8 cellular contexts compared by ENCODE assay signal in genomic region chr17:47649972-47650524, GRCh38. TPM values are rescaled to one million over a fixed set of nuclear protein-coding genes. Genes with fewer than 3 reads are reported as not detected.
DNase-seq lines count a peak whose midpoint lies in the region; ATAC-seq and TF ChIP-seq lines count a peak whose summit lies in the region.

No MANE protein-coding gene starts in this region.

- H3K36me3 ChIP-seq in gastroesophageal sphincter = peaks cover 5 to 33% of the 10 kb centered on the region in 2 donors

- H3K4me3 ChIP-seq in GM12875 (ENCODE audit: low read depth, low read length) = peak overlapping the region; percentile 79
- H3K4me3 ChIP-seq in gastroesophageal sphincter = peak overlapping the region; percentile 81 to 97

- WGBS in gastroesophageal sphincter (ENCODE audit: low coverage in 1 of 2), 2 donors = 0% methylated on average over 7 of the region's 48 CpGs; no CpG with 5 or more reads in 1 of the 2 donors

- H3K4me3 Mint-ChIP-seq in activated CD8-positive, alpha-beta T cell treated with anti-CD3 and anti-CD28 coated beads for 36 hours = peak overlapping the region; percentile 94

- peak overlapping the region; percentile 99 for H3K27ac Mint-ChIP-seq in activated CD8-positive, alpha-beta T cell treated with anti-CD3 and anti-CD28 coated beads for 36 hours

- peak overlapping the region; percentile 87 to 99 (median 98) for H3K27ac ChIP-seq in gastroesophageal sphincter

- H3K36me3 Mint-ChIP-seq in activated CD8-positive, alpha-beta T cell treated with anti-CD3 and anti-CD28 coated beads for 36 hours (ENCODE audit: low read depth) = peaks cover 40% of the 10 kb centered on the region

- POLR2A ChIA-PET in activated CD8-positive, alpha-beta T cell treated with anti-CD3 and anti-CD28 coated beads for 36 hours (lab: Charles Lee) = interaction anchor here (1.0 to 24.4 kb wide), 14 partner anchors 20 to 203 kb away, joined by 3 to 583 read pairs (median 6); partner anchors contain the start of genes TBKBP1 and TBX21

- no peaks in the 10 kb centered on the region for H3K27me3 ChIP-seq in gastroesophageal sphincter

- ATAC-seq in HG03025 (IDR thresholded peaks at IDR 0.05; ENCODE audit: low FRiP score, unreplicated experiment) (peak; percentile 1), gastroesophageal sphincter (peak; percentile 7), sciatic nerve (peak; percentile 27), GM21723 (IDR thresholded peaks at IDR 0.05; ENCODE audit: unreplicated experiment) (no peak), HG03196 (IDR thresholded peaks at IDR 0.05; ENCODE audit: unreplicated experiment) (no peak)
- peak; percentile 2 for ATAC-seq in activated CD8-positive, alpha-beta T cell treated with anti-CD3 and anti-CD28 coated beads for 36 hours

- TF ChIP-seq CTCF in GM12875 (IDR thresholded peaks at IDR 0.05; ENCODE audit: borderline replicate concordance, insufficient read depth, low read depth, low read length) (no peak), gastroesophageal sphincter (IDR thresholded peaks at IDR 0.05) (no peak)
- no peak for TF ChIP-seq CTCF in activated CD8-positive, alpha-beta T cell treated with anti-CD3 and anti-CD28 coated beads for 36 hours (IDR thresholded peaks at IDR 0.05)

- H3K4me1 ChIP-seq in gastroesophageal sphincter = peaks cover 4 to 61% (median 18%) of the 10 kb centered on the region in 3 donors

- peak in 1 of 2 donors; percentile 39 for TF ChIP-seq POLR2A in gastroesophageal sphincter (IDR thresholded peaks at IDR 0.05)

- H3K27me3 Mint-ChIP-seq in activated CD8-positive, alpha-beta T cell treated with anti-CD3 and anti-CD28 coated beads for 36 hours = no peaks in the 10 kb centered on the region

- CTCF ChIA-PET in activated CD8-positive, alpha-beta T cell treated with anti-CD3 and anti-CD28 coated beads for 36 hours (lab: Charles Lee) = interaction anchor here (1.2 to 8.2 kb wide), 8 partner anchors 14 to 68 kb away, joined by 3 to 92 read pairs (median 4); no protein-coding TSS in a partner anchor

- TF ChIP-seq EP300 in gastroesophageal sphincter (IDR thresholded peaks at IDR 0.05) = no peak

- H3K9me3 Mint-ChIP-seq in activated CD8-positive, alpha-beta T cell treated with anti-CD3 and anti-CD28 coated beads for 36 hours = no peaks in the 10 kb centered on the region

- peak; percentile 68 for DNase-seq in activated CD8-positive, alpha-beta T cell treated with anti-CD3 and anti-CD28 coated beads for 36 hours
- DNase-seq in sciatic nerve (ENCODE audit: low spot score) (no peak), NCI-H2171 treated with DMSO at 0.1 percent for 48 hours (lab: John Stamatoyannopoulos, UW) (no peak)

- H3K4me1 Mint-ChIP-seq in activated CD8-positive, alpha-beta T cell treated with anti-CD3 and anti-CD28 coated beads for 36 hours (ENCODE audit: low read depth) = peaks cover 49% of the 10 kb centered on the region

- intact Hi-C loops in activated CD8-positive, alpha-beta T cell treated with anti-CD3 and anti-CD28 coated beads for 36 hours (cut with micrococcal nuclease) = loop anchor here (5.0 kb wide), 1 partner anchor 57 kb away; no protein-coding TSS in a partner anchor
- intact Hi-C loops in sciatic nerve (cut with DNase I) = no loop called here

- H3K9me3 ChIP-seq in gastroesophageal sphincter = no peaks in the 10 kb centered on the region

RNA-seq across cellular contexts. Expression of gene KPNB1, which starts 0.3 kb away (rescaled TPM):
- 100 to 1,000 TPM; 589 to 605 TPM for total RNA-seq in activated CD8-positive, alpha-beta T cell treated with anti-CD3 and anti-CD28 coated beads for 36 hours
- 100 to 1,000 TPM; 192 to 215 (median 211) TPM for total RNA-seq in gastroesophageal sphincter
- 223 TPM for total RNA-seq in sciatic nerve

RNA-seq across cellular contexts. Expression of gene TBKBP1, which starts 43.9 kb away (rescaled TPM):
- total RNA-seq in activated CD8-positive, alpha-beta T cell treated with anti-CD3 and anti-CD28 coated beads for 36 hours = 10 to 100 TPM; 12.4 to 13.6 TPM
- 10 to 100 TPM; 13.9 to 25.1 (median 18.0) TPM for total RNA-seq in gastroesophageal sphincter
- total RNA-seq in sciatic nerve = 19.9 TPM

Comparison
In these comparisons a context has a peak if more than half of its experiments do, and no peak if none do; other contexts are left out.
1. ATAC-seq: peak in HG03025 (single experiment), activated CD8-positive, alpha-beta T cell treated with anti-CD3 and anti-CD28 coated beads for 36 hours (single experiment), gastroesophageal sphincter (single experiment) and sciatic nerve (single experiment); none in GM21723 (single experiment) and HG03196 (single experiment).